Comparison of ENCODE assay signal across 8 cellular contexts in the genomic region with DNA sequence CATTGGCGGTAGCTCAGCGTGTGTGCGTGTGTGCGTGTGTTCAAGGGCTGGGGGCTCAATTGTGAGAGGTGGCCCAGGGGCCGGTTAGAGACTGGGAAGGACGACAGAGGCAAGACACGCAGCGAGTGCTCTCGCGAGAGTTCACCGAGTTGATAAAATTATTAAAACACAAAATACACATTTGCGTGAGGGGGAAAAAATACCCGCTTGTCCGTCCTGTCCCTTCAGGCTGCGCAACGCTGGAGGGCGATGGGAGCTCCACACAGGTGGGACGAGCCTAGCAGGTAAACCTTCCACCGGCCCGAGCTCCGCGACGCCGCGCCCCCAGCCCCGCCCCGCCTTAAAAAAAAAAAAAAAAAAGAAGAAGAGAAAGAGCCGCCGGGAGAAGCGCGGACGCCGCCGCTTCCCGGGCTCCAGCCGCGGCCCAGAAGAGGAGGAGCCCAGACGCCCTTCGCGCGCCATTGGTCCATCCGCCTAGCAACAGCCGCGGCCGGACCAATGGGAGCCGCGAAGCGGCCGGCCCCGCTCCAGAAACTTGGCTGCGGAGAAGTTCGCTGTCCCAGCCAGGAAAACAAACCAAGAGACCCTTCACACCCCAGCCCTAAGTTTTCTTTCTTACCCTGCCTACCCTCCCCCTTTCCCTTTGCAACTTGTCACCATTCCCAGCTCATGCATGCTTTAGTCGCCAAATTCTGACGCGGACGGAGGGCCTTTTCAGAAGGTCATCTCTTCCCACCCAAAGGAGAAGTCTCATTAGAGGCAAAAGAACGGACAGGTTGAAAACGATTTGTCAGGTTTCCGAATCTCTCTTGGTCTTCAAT.
DNase-seq lines count a peak whose midpoint lies in the region; TF ChIP-seq lines count a peak whose summit lies in the region.

No MANE protein-coding gene starts in this region.

- H4K20me1 ChIP-seq in GM23248 (ENCODE audit: insufficient read depth) = no peaks in the 10 kb centered on the region

- H3K9me2 ChIP-seq in GM23248 (ENCODE audit: insufficient read depth) = no peaks in the 10 kb centered on the region

- peak overlapping the region; percentile 63 for H3K9ac ChIP-seq in GM23248

- H2AFZ ChIP-seq in GM23248 = peak overlapping the region; percentile 93

- no peaks in the 10 kb centered on the region for H3K36me3 Mint-ChIP-seq in osteocyte (ENCODE audit: unreplicated experiment)

- no peak for TF ChIP-seq POLR2A in adrenal gland (IDR thresholded peaks at IDR 0.05)

- intact Hi-C loops in adrenal gland (cut with DNase I) = no loop called here

- H3K9me3 Mint-ChIP-seq in osteocyte (ENCODE audit: unreplicated experiment) = no peaks in the 10 kb centered on the region

- H3K27ac Mint-ChIP-seq in osteocyte (ENCODE audit: unreplicated experiment) = peak overlapping the region; percentile 89

- H3K4me3 Mint-ChIP-seq in osteocyte (ENCODE audit: unreplicated experiment) = peak overlapping the region; percentile 83

- H3K4me3 ChIP-seq in GM23248 = peak overlapping the region; percentile 76
- H3K4me3 ChIP-seq in adrenal gland = peak overlapping the region in 3 of 4 donors; percentile 60 to 89 (median 80)
- peak overlapping the region; percentile 49 for H3K4me3 ChIP-seq in cardiac muscle cell
- peak overlapping the region; percentile 59 for H3K4me3 ChIP-seq in thymus (ENCODE audit: low read length)

- H3K9me3 ChIP-seq in GM23248 (ENCODE audit: low read depth) (no peaks in the 10 kb centered on the region), adrenal gland (replicated peaks in 1 of 3) (no peaks in the 10 kb centered on the region), cardiac muscle cell (ENCODE audit: low read depth) (no peaks in the 10 kb centered on the region), thymus (ENCODE audit: control insufficient read depth) (no peaks in the 10 kb centered on the region)

- DNase-seq in DMS79 (lab: John Stamatoyannopoulos, UW) (peak; percentile 54), GM23248 (peak; percentile 95), LoVo (ENCODE audit: low spot score) (peak; percentile 90), SKM-1 treated with dmso at 0.1 percent for 144 hours (lab: John Stamatoyannopoulos, UW; ENCODE audit: unreplicated experiment) (peak; percentile 53), adrenal gland (peak; percentile 90 to 95 (median 94)), cardiac muscle cell (ENCODE audit: low read depth in 1 of 2, low spot score in 1 of 2) (peak; percentile 90 to 96), osteocyte (ENCODE audit: extremely low spot score, unreplicated experiment) (peak; percentile 96)

- in situ Hi-C loops in GM23248 (cut with MboI) = no loop called here

- H3K4me1 ChIP-seq in GM23248 (ENCODE audit: insufficient read depth) (no peaks in the 10 kb centered on the region), adrenal gland (replicated peaks in 1 of 2) (peaks cover 17 to 21% of the 10 kb centered on the region in 2 donors), cardiac muscle cell (ENCODE audit: low read depth) (no peaks in the 10 kb centered on the region), thymus (ENCODE audit: control insufficient read depth, insufficient read depth, low read length) (peaks cover 20% of the 10 kb centered on the region)

- peaks cover 37% of the 10 kb centered on the region for H3K4me1 Mint-ChIP-seq in osteocyte (ENCODE audit: unreplicated experiment)

- H3K27me3 Mint-ChIP-seq in osteocyte (ENCODE audit: unreplicated experiment) = no peaks in the 10 kb centered on the region

- WGBS in GM23248 (ENCODE audit: low coverage in 1 of 2, low lambda C conversion rate in 2 of 2, missing lambda C conversion rate in 2 of 2), 2 experiments = 1 to 2% methylated on average over 43 to 56 of the region's 59 CpGs
- WGBS in adrenal gland, 4 donors = 0 to 1% (median 1%) methylated on average over 21 to 59 of the region's 59 CpGs
- 3% methylated on average over 59 of the region's 59 CpGs for WGBS in thymus

- H3K36me3 ChIP-seq in GM23248 (ENCODE audit: low read depth) (no peaks in the 10 kb centered on the region), adrenal gland (replicated peaks in 1 of 2) (no peaks in the 10 kb centered on the region), cardiac muscle cell (no peaks in the 10 kb centered on the region), thymus (ENCODE audit: control insufficient read depth, insufficient read depth) (no peaks in the 10 kb centered on the region)

- H3K27me3 ChIP-seq in GM23248 (replicated peaks; ENCODE audit: insufficient read depth) (0 out of 2 replicates have a peak, but pooled peaks cover 1% of the 10 kb centered on the region), adrenal gland (no peaks in the 10 kb centered on the region), cardiac muscle cell (peaks cover 4% of the 10 kb centered on the region), thymus (ENCODE audit: control insufficient read depth, insufficient read depth) (no peaks in the 10 kb centered on the region)

- H3K27ac ChIP-seq in GM23248 (no peak overlapping the region), adrenal gland (peak overlapping the region; percentile 36 to 96 (median 77)), cardiac muscle cell (no peak overlapping the region), thymus (ENCODE audit: low read depth) (peak overlapping the region; percentile 85)

- no peaks in the 10 kb centered on the region for H3F3A ChIP-seq in GM23248 (ENCODE audit: insufficient read depth)

- peak overlapping the region; percentile 86 for H3K4me2 ChIP-seq in GM23248 (ENCODE audit: unreplicated experiment)

- no peaks in the 10 kb centered on the region for H3K79me2 ChIP-seq in GM23248 (ENCODE audit: insufficient read depth)

- no peak for TF ChIP-seq CTCF in adrenal gland (IDR thresholded peaks at IDR 0.05)
- no peak for TF ChIP-seq CTCF in cardiac muscle cell (IDR thresholded peaks at IDR 0.05; ENCODE audit: low read depth, low read length)
- TF ChIP-seq CTCF in osteocyte (IDR thresholded peaks at IDR 0.05) = no peak

Comparison
In these comparisons a context has a peak if more than half of its experiments do, and no peak if none do; other contexts are left out.
1. H3K27ac ChIP-seq: peak in adrenal gland (5 of 5) and thymus (single experiment); none in GM23248 (single experiment) and cardiac muscle cell (single experiment).
2. Peak in every context shown above with its lines, with median percentiles within 50 percentile points of each other: DNase-seq and H3K4me3 ChIP-seq.